In genomic region chr2:190470256-190470826, GRCh38 we compare ENCODE assay signal across 14 cellular contexts.
DNase-seq lines count a peak whose midpoint lies in the region; ATAC-seq and TF ChIP-seq lines count a peak whose summit lies in the region.
"Had no signal": no experiment of that assay in that cellular context is flagged by ENCODE, and none has a peak within 500 bp of the region (broad histone marks: within the 10 kb centered on the region; RNA-seq: fewer than 3 reads in every experiment).

No MANE protein-coding gene starts in this region.

- H3K9me3 ChIP-seq in heart right ventricle (no peaks in the 10 kb centered on the region), upper lobe of right lung (no peaks in the 10 kb centered on the region), smooth muscle cell (replicated peaks; ENCODE audit: low read depth) (no peaks in the 10 kb centered on the region)
- H3K9me3 ChIP-seq: ascending aorta, mucosa of descending colon had no signal

- H3K4me1 Mint-ChIP-seq in mesothelial cell of epicardium: peaks cover 38% of the 10 kb centered on the region
- peaks cover 19% of the 10 kb centered on the region for H3K4me1 Mint-ChIP-seq in activated T-helper 1 cell treated with anti-CD3 and anti-CD28 coated beads, Interleukin-12 subunit alpha, Interleukin-12 subunit beta, Interleukin-2, Interleukin-4 antibody, amounts not matched to agents 30 ng/mL and 10 ng/mL and 1 ng/mL, durations not matched to agents 14 hours and 24 hours and 36 hours (ENCODE audit: low read depth)

- H3K27me3 Mint-ChIP-seq in mesothelial cell of epicardium (ENCODE audit: low read depth): no peaks in the 10 kb centered on the region
- H3K27me3 Mint-ChIP-seq in activated T-helper 1 cell treated with anti-CD3 and anti-CD28 coated beads, Interleukin-12 subunit alpha, Interleukin-12 subunit beta, Interleukin-2, Interleukin-4 antibody, amounts not matched to agents 30 ng/mL and 10 ng/mL and 1 ng/mL, durations not matched to agents 14 hours and 24 hours and 36 hours (ENCODE audit: insufficient read depth): no peaks in the 10 kb centered on the region

- ATAC-seq in heart right ventricle (no peak), left cardiac atrium (no peak), upper lobe of right lung (no peak)

- H3K4me1 ChIP-seq in heart right ventricle (peaks cover 5 to 56% (median 40%) of the 10 kb centered on the region in 9 donors), upper lobe of right lung (peaks cover 33% of the 10 kb centered on the region), smooth muscle cell (ENCODE audit: low read depth) (peaks cover 3% of the 10 kb centered on the region)

- peaks cover 0 to 9% (median 4%) of the 10 kb centered on the region in 9 donors for H3K36me3 ChIP-seq in heart right ventricle
- H3K36me3 ChIP-seq in brain microvascular endothelial cell (replicated peaks): no peaks in the 10 kb centered on the region
- peaks cover 9% of the 10 kb centered on the region for H3K36me3 ChIP-seq in upper lobe of right lung
- H3K36me3 ChIP-seq in smooth muscle cell (ENCODE audit: low read depth): no peaks in the 10 kb centered on the region
- H3K36me3 ChIP-seq: ascending aorta, SJCRH30 had no signal

- H3K4me3 ChIP-seq in heart right ventricle (peak overlapping the region in 1 of 10 donors; percentile 10), brain microvascular endothelial cell (ENCODE audit: low read depth, low read length) (no peak overlapping the region), upper lobe of right lung (no peak overlapping the region), smooth muscle cell (no peak overlapping the region)
- H3K4me3 ChIP-seq: ascending aorta, mucosa of descending colon, SJCRH30 had no signal

- no peak overlapping the region for H3K9ac ChIP-seq in smooth muscle cell (ENCODE audit: low read depth)

- no peak overlapping the region for H3K4me3 Mint-ChIP-seq in mesothelial cell of epicardium
- no peak overlapping the region for H3K4me3 Mint-ChIP-seq in activated T-helper 1 cell treated with anti-CD3 and anti-CD28 coated beads, Interleukin-12 subunit alpha, Interleukin-12 subunit beta, Interleukin-2, Interleukin-4 antibody, amounts not matched to agents 30 ng/mL and 10 ng/mL and 1 ng/mL, durations not matched to agents 14 hours and 24 hours and 36 hours

- H3K9me3 Mint-ChIP-seq in mesothelial cell of epicardium: peaks cover 19% of the 10 kb centered on the region
- H3K9me3 Mint-ChIP-seq in activated T-helper 1 cell treated with anti-CD3 and anti-CD28 coated beads, Interleukin-12 subunit alpha, Interleukin-12 subunit beta, Interleukin-2, Interleukin-4 antibody, amounts not matched to agents 30 ng/mL and 10 ng/mL and 1 ng/mL, durations not matched to agents 14 hours and 24 hours and 36 hours: peaks cover 20% of the 10 kb centered on the region

- H3K27ac ChIP-seq in heart right ventricle: peak overlapping the region; percentile 5 to 89 (median 82)
- H3K27ac ChIP-seq in brain microvascular endothelial cell: peak overlapping the region; percentile 39
- peak overlapping the region; percentile 76 for H3K27ac ChIP-seq in upper lobe of right lung
- no peak overlapping the region for H3K27ac ChIP-seq in smooth muscle cell (ENCODE audit: low read depth)
- H3K27ac ChIP-seq: HL-60, SJCRH30 had no signal

- peak overlapping the region; percentile 93 for H3K27ac Mint-ChIP-seq in mesothelial cell of epicardium
- no peak overlapping the region for H3K27ac Mint-ChIP-seq in activated T-helper 1 cell treated with anti-CD3 and anti-CD28 coated beads, Interleukin-12 subunit alpha, Interleukin-12 subunit beta, Interleukin-2, Interleukin-4 antibody, amounts not matched to agents 30 ng/mL and 10 ng/mL and 1 ng/mL, durations not matched to agents 14 hours and 24 hours and 36 hours

- in situ Hi-C loops in brain microvascular endothelial cell (cut with HindIII; ENCODE audit: low pct_ligation_motif_present, low sequenced_read_pairs): no loop called here

- intact Hi-C loops in heart right ventricle (cut with DNase I): no loop called here
- intact Hi-C loops in left cardiac atrium (cut with DNase I): no loop called here
- intact Hi-C loops in upper lobe of right lung (cut with DNase I): no loop called here
- intact Hi-C loops in activated T-helper 1 cell treated with anti-CD3 and anti-CD28 coated beads, Interleukin-12 subunit alpha, Interleukin-12 subunit beta, Interleukin-2, Interleukin-4 antibody, amounts not matched to agents 30 ng/mL and 10 ng/mL and 1 ng/mL, durations not matched to agents 14 hours and 24 hours and 36 hours (cut with micrococcal nuclease): no loop called here

- no peaks in the 10 kb centered on the region for H4K20me1 ChIP-seq in smooth muscle cell (ENCODE audit: low read depth)

- no peak for DNase-seq in heart right ventricle
- no peak for DNase-seq in left cardiac atrium
- no peak for DNase-seq in brain microvascular endothelial cell
- no peak for DNase-seq in mesothelial cell of epicardium (ENCODE audit: low spot score in 2 of 2, unreplicated experiment in 2 of 2)
- DNase-seq in upper lobe of right lung: no peak
- DNase-seq in cerebellar cortex (ENCODE audit: low spot score): no peak
- DNase-seq in activated T-helper 1 cell treated with anti-CD3 and anti-CD28 coated beads, Interleukin-12 subunit alpha, Interleukin-12 subunit beta, Interleukin-2, Interleukin-4 antibody, amounts not matched to agents 30 ng/mL and 10 ng/mL and 1 ng/mL, durations not matched to agents 14 hours and 24 hours and 36 hours (ENCODE audit: low spot score): no peak
- no peak for DNase-seq in smooth muscle cell (lab: John Stamatoyannopoulos, UW; ENCODE audit: unreplicated experiment)
- DNase-seq: activated CD4-positive, CD25-positive, alpha-beta regulatory T cell; MM.1S had no signal

- no peaks in the 10 kb centered on the region for H3K79me2 ChIP-seq in smooth muscle cell (ENCODE audit: low read depth)

- no peak overlapping the region for H2AFZ ChIP-seq in smooth muscle cell (ENCODE audit: low read depth)

- TF ChIP-seq CTCF in heart right ventricle (IDR thresholded peaks at IDR 0.05) (no peak), brain microvascular endothelial cell (IDR thresholded peaks at IDR 0.05; ENCODE audit: low read depth, low read length, missing control alignments) (no peak), mesothelial cell of epicardium (IDR thresholded peaks at IDR 0.05; ENCODE audit: unreplicated experiment) (no peak), upper lobe of right lung (IDR thresholded peaks at IDR 0.05) (no peak), smooth muscle cell (IDR thresholded peaks at IDR 0.05; ENCODE audit: borderline replicate concordance, insufficient read depth, poor library complexity, severe bottlenecking) (no peak)

- H3F3A ChIP-seq in smooth muscle cell (ENCODE audit: low read depth): no peaks in the 10 kb centered on the region

- H3K36me3 Mint-ChIP-seq in mesothelial cell of epicardium: peaks cover 20% of the 10 kb centered on the region
- H3K36me3 Mint-ChIP-seq in activated T-helper 1 cell treated with anti-CD3 and anti-CD28 coated beads, Interleukin-12 subunit alpha, Interleukin-12 subunit beta, Interleukin-2, Interleukin-4 antibody, amounts not matched to agents 30 ng/mL and 10 ng/mL and 1 ng/mL, durations not matched to agents 14 hours and 24 hours and 36 hours (ENCODE audit: low read depth): peaks cover 41% of the 10 kb centered on the region

- H3K27me3 ChIP-seq in heart right ventricle: no peaks in the 10 kb centered on the region
- no peaks in the 10 kb centered on the region for H3K27me3 ChIP-seq in brain microvascular endothelial cell (replicated peaks)
- H3K27me3 ChIP-seq in upper lobe of right lung: no peaks in the 10 kb centered on the region
- H3K27me3 ChIP-seq in smooth muscle cell (ENCODE audit: low read depth): no peaks in the 10 kb centered on the region
- H3K27me3 ChIP-seq: ascending aorta, SJCRH30 had no signal

- 67 to 68% methylated on average over 5 of the region's 5 CpGs for WGBS in heart right ventricle, 2 donors
- WGBS in smooth muscle cell (ENCODE audit: low lambda C conversion rate): 92% methylated on average over 5 of the region's 5 CpGs

- no peak overlapping the region for H3K4me2 ChIP-seq in smooth muscle cell
